ENCODE assay signal across 22 cellular contexts in genomic region chr6:156872903-156873302, GRCh38.
DNase-seq lines count a peak whose midpoint lies in the region; ATAC-seq and TF ChIP-seq lines count a peak whose summit lies in the region.
"Had no signal": no experiment of that assay in that cellular context is flagged by ENCODE, and none has a peak within 500 bp of the region (broad histone marks: within the 10 kb centered on the region; RNA-seq: fewer than 3 reads in every experiment).

No MANE protein-coding gene starts in this region.

- in situ Hi-C loops in transverse colon (cut with MboI; ENCODE audit: low pct_ligation_motif_present in 1 of 4, low pct_unique_long_range_greater_than_20kb in 1 of 4, low sequenced_read_pairs in 3 of 4): no loop called here

- H3K27ac Mint-ChIP-seq in H9 (peak overlapping the region; percentile 12 to 78 (median 53); a peak in 4 of 7 replicates), chondrocyte (ENCODE audit: unreplicated experiment) (peak overlapping the region; percentile 17), nephron progenitor cell (peak overlapping the region; percentile 46)
- peak overlapping the region; percentile 32 for H3K27ac Mint-ChIP-seq in stimulated activated effector memory CD8-positive, alpha-beta T cell treated with anti-CD3 and anti-CD28 coated beads, Interleukin-12 subunit alpha, Interleukin-12 subunit beta, amount 100 ng/mL, for 72 hours
- H3K27ac Mint-ChIP-seq: CD8-positive, alpha-beta T cell had no signal

- no peak for TF ChIP-seq POLR2A in transverse colon (IDR thresholded peaks at IDR 0.05)

- no peak overlapping the region for H2BK20ac ChIP-seq in H9 (ENCODE audit: low read depth, low read length, poor library complexity, severe bottlenecking)

- intact Hi-C loops in transverse colon (cut with DNase I; ENCODE audit: low total_unique reads): no loop called here

- H3K4me1 ChIP-seq in H9 (ENCODE audit: insufficient read depth, low read length): peaks cover 4% of the 10 kb centered on the region; the same call in 1 of the 2 replicates
- H3K4me1 ChIP-seq in transverse colon: peaks cover 0 to 21% (median 2%) of the 10 kb centered on the region in 4 donors
- H3K4me1 ChIP-seq: Caco-2 had no signal

- H3K79me1 ChIP-seq in H9 (ENCODE audit: insufficient read depth, low read depth, low read length, poor library complexity, severe bottlenecking): peaks cover 15% of the 10 kb centered on the region

- H3K18ac ChIP-seq in H9 (ENCODE audit: insufficient read length, low read depth, low read length): no peak overlapping the region

- H4K8ac ChIP-seq in H9 (replicated peaks; ENCODE audit: insufficient read length, low read depth, low read length): no peak overlapping the region

- H3K79me2 ChIP-seq in H9 (ENCODE audit: insufficient read depth, low read length): peaks cover 19% of the 10 kb centered on the region; the same call in 1 of the 2 replicates

- H3K27me3 Mint-ChIP-seq in H9 (ENCODE audit: low read depth) (no peaks in the 10 kb centered on the region), chondrocyte (ENCODE audit: low read depth) (no peaks in the 10 kb centered on the region), nephron progenitor cell (ENCODE audit: low read depth, poor library complexity) (no peaks in the 10 kb centered on the region)

- no peak overlapping the region for H3K23ac ChIP-seq in H9 (ENCODE audit: insufficient read length, low read depth, low read length)

- H3K9ac ChIP-seq in H9 (ENCODE audit: extremely low read depth, insufficient read length, low read length): no peak overlapping the region
- H3K9ac ChIP-seq: BLaER1 had no signal

- TF ChIP-seq CTCF in H9 (conservative IDR thresholded peaks at IDR 0.05) (no peak), chondrocyte (IDR thresholded peaks at IDR 0.05) (no peak), nephron progenitor cell (IDR thresholded peaks at IDR 0.05) (no peak), transverse colon (IDR thresholded peaks at IDR 0.05) (no peak)

- no peak overlapping the region for H3K4ac ChIP-seq in H9 (ENCODE audit: low read depth, low read length)

- H3K14ac ChIP-seq in H9 (ENCODE audit: insufficient read depth, low read length): no peak overlapping the region; the same call in 1 of the 2 replicates

- no peaks in the 10 kb centered on the region for H3K27me3 ChIP-seq in H9 (ENCODE audit: insufficient read depth, low read length)
- H3K27me3 ChIP-seq in transverse colon: no peaks in the 10 kb centered on the region
- H3K27me3 ChIP-seq: BLaER1 had no signal

- no peak overlapping the region for H4K91ac ChIP-seq in H9 (ENCODE audit: insufficient read length, low read depth, low read length)

- no CpG with 5 or more reads among the region's 8 CpGs for WGBS in H9 (ENCODE audit: extremely low coverage, insufficient read length, low lambda C conversion rate)
- 97% methylated on average over 7 to 8 of the region's 8 CpGs for WGBS in transverse colon (ENCODE audit: low coverage in 1 of 2), 2 donors

- no peak overlapping the region for H3K4me3 ChIP-seq in transverse colon
- H3K4me3 ChIP-seq: BLaER1, GM12878, SK-N-MC had no signal

- peaks cover 2% of the 10 kb centered on the region for H4K20me1 ChIP-seq in H9 (ENCODE audit: control insufficient read depth, insufficient read depth, insufficient read length)

- no peak overlapping the region for H4K5ac ChIP-seq in H9 (ENCODE audit: insufficient read length, low read depth, low read length)

- H3K27ac ChIP-seq in H9 (ENCODE audit: insufficient read length, low read depth, low read length) (no peak overlapping the region), transverse colon (no peak overlapping the region)
- H3K27ac ChIP-seq: BLaER1, SK-N-MC had no signal

- no peak overlapping the region for H3T11ph ChIP-seq in H9 (ENCODE audit: low read length)

- no peak for ATAC-seq in stimulated activated effector memory CD8-positive, alpha-beta T cell treated with anti-CD3 and anti-CD28 coated beads, Interleukin-12 subunit alpha, Interleukin-12 subunit beta, amount 100 ng/mL, for 72 hours
- ATAC-seq in GM19463 (IDR thresholded peaks at IDR 0.05; ENCODE audit: unreplicated experiment): no peak
- ATAC-seq: CD8-positive, alpha-beta T cell; GM12878 had no signal

- no peak overlapping the region for H3K56ac ChIP-seq in H9 (ENCODE audit: insufficient read length, low read depth, low read length)

- no peak overlapping the region for H2BK5ac ChIP-seq in H9 (ENCODE audit: insufficient read length, low read length)

- H3K4me2 ChIP-seq in H9 (ENCODE audit: insufficient read depth, insufficient read length, low read length): no peak overlapping the region
- H3K4me2 ChIP-seq: BLaER1 had no signal

- no peaks in the 10 kb centered on the region for H3K9me3 ChIP-seq in H9 (ENCODE audit: control insufficient read depth, low read depth, low read length)
- H3K9me3 ChIP-seq in transverse colon: no peaks in the 10 kb centered on the region
- H3K9me3 ChIP-seq: Caco-2 had no signal

- peaks cover 0 to 1% (median under 1%) of the 10 kb centered on the region in 3 experiments; a peak in 3 of 7 replicates for H3K36me3 Mint-ChIP-seq in H9 (ENCODE audit: insufficient read depth in 1 of 3, low read depth in 3 of 3)
- H3K36me3 Mint-ChIP-seq in chondrocyte (ENCODE audit: low read depth): peaks cover 3% of the 10 kb centered on the region
- H3K36me3 Mint-ChIP-seq in nephron progenitor cell (ENCODE audit: low read depth): peaks cover 7% of the 10 kb centered on the region
- peaks cover 8% of the 10 kb centered on the region for H3K36me3 Mint-ChIP-seq in stimulated activated effector memory CD8-positive, alpha-beta T cell treated with anti-CD3 and anti-CD28 coated beads, Interleukin-12 subunit alpha, Interleukin-12 subunit beta, amount 100 ng/mL, for 72 hours

- DNase-seq in H9: no peak
- DNase-seq in chondrocyte (ENCODE audit: low spot score): no peak
- DNase-seq in nephron progenitor cell: no peak
- DNase-seq in stimulated activated effector memory CD8-positive, alpha-beta T cell treated with anti-CD3 and anti-CD28 coated beads, Interleukin-12 subunit alpha, Interleukin-12 subunit beta, amount 100 ng/mL, for 72 hours (ENCODE audit: low spot score in 2 of 2): no peak
- DNase-seq in T-helper 2 cell: no peak
- DNase-seq in transverse colon: no peak
- DNase-seq: Caco-2; CD8-positive, alpha-beta T cell; EL; GDM1; NCI-H1048; NCI-H1417 treated with DMSO at 0.1 percent for 48 hours; NCI-H187 treated with DMSO at 0.1 percent for 48 hours; NCI-H2107; NCI-H446; NCI-H524 treated with DMSO at 0.1 percent for 48 hours; NCI-H774; SIG-M5 had no signal

- H2BK120ac ChIP-seq in H9 (ENCODE audit: low read depth, low read length, poor library complexity, severe bottlenecking): no peak overlapping the region

- peaks cover 62 to 64% of the 10 kb centered on the region in 2 experiments for H3K4me1 Mint-ChIP-seq in H9
- H3K4me1 Mint-ChIP-seq in chondrocyte (ENCODE audit: low read depth): peaks cover 37% of the 10 kb centered on the region
- H3K4me1 Mint-ChIP-seq in nephron progenitor cell: peaks cover 69% of the 10 kb centered on the region
- peaks cover 59% of the 10 kb centered on the region for H3K4me1 Mint-ChIP-seq in stimulated activated effector memory CD8-positive, alpha-beta T cell treated with anti-CD3 and anti-CD28 coated beads, Interleukin-12 subunit alpha, Interleukin-12 subunit beta, amount 100 ng/mL, for 72 hours

- H2AFZ ChIP-seq in H9 (ENCODE audit: low read length): no peak overlapping the region

- H3K9me3 Mint-ChIP-seq in H9: no peaks in the 10 kb centered on the region; a peak in 1 of 5 replicates
- H3K9me3 Mint-ChIP-seq in chondrocyte (ENCODE audit: low read depth): no peaks in the 10 kb centered on the region
- H3K9me3 Mint-ChIP-seq in nephron progenitor cell: no peaks in the 10 kb centered on the region
- no peaks in the 10 kb centered on the region for H3K9me3 Mint-ChIP-seq in stimulated activated effector memory CD8-positive, alpha-beta T cell treated with anti-CD3 and anti-CD28 coated beads, Interleukin-12 subunit alpha, Interleukin-12 subunit beta, amount 100 ng/mL, for 72 hours
- H3K9me3 Mint-ChIP-seq: CD8-positive, alpha-beta T cell had no signal

- H3K4me3 Mint-ChIP-seq in H9: no peak overlapping the region
- H3K4me3 Mint-ChIP-seq in chondrocyte (ENCODE audit: unreplicated experiment): no peak overlapping the region
- H3K4me3 Mint-ChIP-seq in nephron progenitor cell: no peak overlapping the region
- H3K4me3 Mint-ChIP-seq in stimulated activated effector memory CD8-positive, alpha-beta T cell treated with anti-CD3 and anti-CD28 coated beads, Interleukin-12 subunit alpha, Interleukin-12 subunit beta, amount 100 ng/mL, for 72 hours: no peak overlapping the region
- H3K4me3 Mint-ChIP-seq: CD8-positive, alpha-beta T cell had no signal

- no peaks in the 10 kb centered on the region for H3K36me3 ChIP-seq in transverse colon

- no peak overlapping the region for H2AK5ac ChIP-seq in H9 (ENCODE audit: insufficient read length, low read length)

- no peak for TF ChIP-seq EP300 in transverse colon (IDR thresholded peaks at IDR 0.05; ENCODE audit: low read depth)

- no peaks in the 10 kb centered on the region for H3K23me2 ChIP-seq in H9 (ENCODE audit: insufficient read length, low read depth, low read length, poor library complexity, severe bottlenecking)

- H2BK12ac ChIP-seq in H9 (ENCODE audit: insufficient read length, low read depth, low read length): no peak overlapping the region

- H2BK15ac ChIP-seq in H9 (ENCODE audit: low read depth, low read length): no peak overlapping the region
